Comparison of ENCODE assay signal across 16 cellular contexts in the genomic region with DNA sequence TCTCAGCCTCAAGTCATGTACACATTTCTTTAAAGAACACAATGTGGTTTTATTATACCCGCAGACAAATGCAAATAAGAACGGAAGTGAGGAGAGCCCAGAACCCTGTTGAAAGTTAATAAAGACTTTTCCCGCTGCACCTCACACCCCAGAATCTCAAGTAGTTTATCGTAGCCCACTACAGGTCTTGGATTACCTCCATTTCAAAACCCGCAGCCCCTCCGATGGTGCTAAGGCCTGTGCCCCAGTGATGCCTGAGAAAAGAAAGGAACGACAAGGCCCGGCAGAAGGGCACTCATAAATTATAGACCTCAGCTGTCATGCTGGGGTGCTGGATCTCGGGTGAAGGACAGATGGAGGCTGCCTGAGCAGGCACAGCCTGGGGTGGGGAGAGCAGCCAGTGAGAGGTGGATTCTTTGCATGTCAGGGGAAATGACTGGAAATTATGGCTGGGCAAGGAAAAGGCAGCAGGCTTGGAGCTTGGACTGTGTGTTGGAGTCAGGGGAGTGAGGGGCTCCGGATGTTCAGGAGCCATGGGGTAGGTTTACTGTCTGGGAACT.
"Had no signal": no experiment of that assay in that cellular context is flagged by ENCODE, and none has a peak within 500 bp of the region (broad histone marks: within the 10 kb centered on the region; RNA-seq: fewer than 3 reads in every experiment).

No MANE protein-coding gene starts in this region.

- H3K27ac Mint-ChIP-seq: naive thymus-derived CD4-positive, alpha-beta T cell; T-helper 2 cell treated with Interferon-gamma antibody and Interleukin-4, amounts not matched to agents 5 μg/mL and 100 μg/mL, for 36 hours had no signal

- H3K4me1 ChIP-seq: gastroesophageal sphincter, right atrium auricular region, transverse colon, vagina had no signal

- H3K4me3 Mint-ChIP-seq: naive thymus-derived CD4-positive, alpha-beta T cell; T-helper 2 cell treated with Interferon-gamma antibody and Interleukin-4, amounts not matched to agents 5 μg/mL and 100 μg/mL, for 36 hours had no signal

- H3K9me3 Mint-ChIP-seq: T-helper 2 cell treated with Interferon-gamma antibody and Interleukin-4, amounts not matched to agents 5 μg/mL and 100 μg/mL, for 36 hours had no signal

- H3K36me3 ChIP-seq: gastroesophageal sphincter, right atrium auricular region, transverse colon, vagina had no signal

- H3K27me3 ChIP-seq: right atrium auricular region, transverse colon, vagina had no signal

- DNase-seq: activated CD4-positive, alpha-beta T cell treated with anti-CD3 and anti-CD28 coated beads, Interleukin-2, amount 50 U/mL, for 4 hours; activated naive CD4-positive, alpha-beta T cell treated with Interleukin-2 at 50 U/mL for 16 hours; activated T-cell treated with anti-CD3 and anti-CD28 coated beads for 4 hours; anterior cingulate cortex; erythroblast; islet precursor cell; naive thymus-derived CD4-positive, alpha-beta T cell; nucleus accumbens; small intestine; stimulated activated CD4-positive, alpha-beta T cell treated with anti-CD3 and anti-CD28 coated beads, Interleukin-4, amount 100 ng/mL, for 4 hours; stimulated activated naive CD8-positive, alpha-beta T cell treated with anti-CD3 and anti-CD28 coated beads, Interleukin-15, Interleukin-2, amounts not matched to agents 100 U/mL and 50 U/mL, for 24 hours; transverse colon had no signal

- H3K4me3 ChIP-seq: gastroesophageal sphincter, right atrium auricular region, transverse colon, vagina had no signal

- H3K9me3 ChIP-seq: gastroesophageal sphincter, right atrium auricular region, transverse colon, vagina had no signal

- H3K27ac ChIP-seq: gastroesophageal sphincter, right atrium auricular region, transverse colon, vagina had no signal

- H3K4me1 Mint-ChIP-seq: naive thymus-derived CD4-positive, alpha-beta T cell had no signal

- H3K36me3 Mint-ChIP-seq: naive thymus-derived CD4-positive, alpha-beta T cell had no signal
